ENCODE assay signal across 1 cellular context in genomic region chr1:51463561-51463960, GRCh38.
TF ChIP-seq lines count a peak whose summit lies in the region.

No MANE protein-coding gene starts in this region.

TF ChIP-seq in HepG2, 621 proteins besides CTCF, POLR2A, EP300 and RAD21:
- TF ChIP-seq POLR2AphosphoS2 (IDR thresholded peaks at IDR 0.05; ENCODE audit: low read depth, low read length) (no peak), ATF5 (CRISPR knock-in tag; IDR thresholded peaks at IDR 0.05; ENCODE audit: low read depth) (no peak), ZNF205 (CRISPR knock-in tag; IDR thresholded peaks at IDR 0.05) (no peak), CEBPB (IDR thresholded peaks at IDR 0.05; ENCODE audit: borderline replicate concordance, low read depth, low read length) (peak; percentile 79), NR2F6 (IDR thresholded peaks at IDR 0.05) (no peak), NR2F6 (CRISPR knock-in tag; IDR thresholded peaks at IDR 0.05) (no peak)
